ENCODE assay signal across 8 cellular contexts in genomic region chr6:34154668-34155447, GRCh38. TPM values are rescaled to one million over a fixed set of nuclear protein-coding genes. Genes with fewer than 3 reads are reported as not detected.
A peak's percentile ranks its signal among the peaks of the same experiment; 100 is the strongest.
DNase-seq lines count a peak whose midpoint lies in the region; ATAC-seq and TF ChIP-seq lines count a peak whose summit lies in the region.

No MANE protein-coding gene starts in this region.

- no peaks in the 10 kb centered on the region for H3K36me3 Mint-ChIP-seq in activated CD8-positive, alpha-beta T cell treated with anti-CD3 and anti-CD28 coated beads for 36 hours (ENCODE audit: low read depth)
- H3K36me3 Mint-ChIP-seq in effector memory CD8-positive, alpha-beta T cell (ENCODE audit: insufficient read depth): peaks cover 3% of the 10 kb centered on the region
- H3K36me3 Mint-ChIP-seq in mesothelial cell of epicardium: no peaks in the 10 kb centered on the region

- CTCF ChIA-PET in activated CD8-positive, alpha-beta T cell treated with anti-CD3 and anti-CD28 coated beads for 36 hours (lab: Charles Lee): interaction anchor here (0.7 to 5.7 kb wide), 36 partner anchors 9 to 567 kb away, joined by 3 to 96 read pairs (median 3); partner anchors contain the start of genes GRM4 and UQCC2

- POLR2A ChIA-PET in activated CD8-positive, alpha-beta T cell treated with anti-CD3 and anti-CD28 coated beads for 36 hours (lab: Charles Lee): interaction anchor here (0.6 kb wide), 1 partner anchor 238 kb away, joined by 3 read pairs; no protein-coding TSS in a partner anchor

- H3K27me3 Mint-ChIP-seq in activated CD8-positive, alpha-beta T cell treated with anti-CD3 and anti-CD28 coated beads for 36 hours: peaks cover 31% of the 10 kb centered on the region
- H3K27me3 Mint-ChIP-seq in effector memory CD8-positive, alpha-beta T cell: peaks cover 55 to 88% of the 10 kb centered on the region in 2 donors
- peaks cover 73% of the 10 kb centered on the region for H3K27me3 Mint-ChIP-seq in mesothelial cell of epicardium (ENCODE audit: low read depth)

- no peak overlapping the region for H3K4me3 Mint-ChIP-seq in activated CD8-positive, alpha-beta T cell treated with anti-CD3 and anti-CD28 coated beads for 36 hours
- peak overlapping the region in 1 of 2 donors; percentile 25 for H3K4me3 Mint-ChIP-seq in effector memory CD8-positive, alpha-beta T cell
- peak overlapping the region; percentile 33 for H3K4me3 Mint-ChIP-seq in mesothelial cell of epicardium

- peaks cover 4% of the 10 kb centered on the region for H3K4me1 Mint-ChIP-seq in activated CD8-positive, alpha-beta T cell treated with anti-CD3 and anti-CD28 coated beads for 36 hours (ENCODE audit: low read depth)
- peaks cover 0 to 8% of the 10 kb centered on the region in 2 donors for H3K4me1 Mint-ChIP-seq in effector memory CD8-positive, alpha-beta T cell (ENCODE audit: low read depth in 2 of 2)
- peaks cover 5% of the 10 kb centered on the region for H3K4me1 Mint-ChIP-seq in mesothelial cell of epicardium

- H3K27ac Mint-ChIP-seq in activated CD8-positive, alpha-beta T cell treated with anti-CD3 and anti-CD28 coated beads for 36 hours: no peak overlapping the region
- H3K27ac Mint-ChIP-seq in effector memory CD8-positive, alpha-beta T cell: no peak overlapping the region
- H3K27ac Mint-ChIP-seq in mesothelial cell of epicardium: no peak overlapping the region

- intact Hi-C loops in activated CD8-positive, alpha-beta T cell treated with anti-CD3 and anti-CD28 coated beads for 36 hours (cut with micrococcal nuclease): loop anchor here (2.0 kb wide), 1 partner anchor 100 kb away; no protein-coding TSS in a partner anchor

- peak; percentile 96 for ATAC-seq in activated CD8-positive, alpha-beta T cell treated with anti-CD3 and anti-CD28 coated beads for 36 hours
- ATAC-seq in effector memory CD8-positive, alpha-beta T cell (replicated peaks): peak; percentile 82
- ATAC-seq in GM18517 (IDR thresholded peaks at IDR 0.05; ENCODE audit: unreplicated experiment): no peak

- DNase-seq in NCI-H2081 (lab: John Stamatoyannopoulos, UW) (peak; percentile 44 to 53), NCI-H2081 treated with DMSO at 0.1 percent for 48 hours (lab: John Stamatoyannopoulos, UW) (no peak), NCI-H2196 (lab: John Stamatoyannopoulos, UW; ENCODE audit: unreplicated experiment) (peak; percentile 74), mesothelial cell of epicardium (ENCODE audit: low spot score in 2 of 2, unreplicated experiment in 2 of 2) (peak; percentile 65 to 89)
- peak; percentile 72 for DNase-seq in activated CD8-positive, alpha-beta T cell treated with anti-CD3 and anti-CD28 coated beads for 36 hours
- DNase-seq in effector memory CD8-positive, alpha-beta T cell: peak; percentile 57 to 59 (median 58)
- DNase-seq in stimulated activated CD8-positive, alpha-beta memory T cell treated with anti-CD3 and anti-CD28 coated beads, Interleukin-4, amount 100 ng/mL, for 48 hours: peak; percentile 84

- TF ChIP-seq CTCF in activated CD8-positive, alpha-beta T cell treated with anti-CD3 and anti-CD28 coated beads for 36 hours (IDR thresholded peaks at IDR 0.05): peak; percentile 100
- peak; percentile 99 for TF ChIP-seq CTCF in mesothelial cell of epicardium (IDR thresholded peaks at IDR 0.05; ENCODE audit: unreplicated experiment)

- H3K9me3 Mint-ChIP-seq in activated CD8-positive, alpha-beta T cell treated with anti-CD3 and anti-CD28 coated beads for 36 hours: no peaks in the 10 kb centered on the region
- H3K9me3 Mint-ChIP-seq in effector memory CD8-positive, alpha-beta T cell: no peaks in the 10 kb centered on the region
- peaks cover 4% of the 10 kb centered on the region for H3K9me3 Mint-ChIP-seq in mesothelial cell of epicardium

RNA-seq across cellular contexts. Expression of gene GRM4, which starts 9.0 kb away (rescaled TPM):
- under 1 TPM; 0.11 to 0.14 TPM for total RNA-seq in activated CD8-positive, alpha-beta T cell treated with anti-CD3 and anti-CD28 coated beads for 36 hours
- total RNA-seq in mesothelial cell of epicardium: 0.22 to 0.47 TPM (median 0.27 TPM) in 3 replicates
